In genomic region chr1:202064889-202065332, GRCh38 we compare ENCODE assay signal across 2 cellular contexts.
TF ChIP-seq lines count a peak whose summit lies in the region.
"Not testable (repeated sequence)": the region's sequence is repeated elsewhere in the genome, so short reads cannot be mapped to it uniquely, and the experiment has no call there.

No MANE protein-coding gene starts in this region.

TF ChIP-seq in HEK293, 187 proteins besides CTCF, POLR2A, EP300 and RAD21:
- TF ChIP-seq WT1 (tag by site-specific recombination; IDR thresholded peaks at IDR 0.05) = 0 out of 2 replicates have a peak, but pooled peaks have one; percentile 39
- 0 out of 2 replicates have a peak, but pooled peaks have one; percentile 23 for TF ChIP-seq ZSCAN5A (tag by site-specific recombination; IDR thresholded peaks at IDR 0.05)

TF ChIP-seq in K562, 482 proteins besides CTCF, POLR2A, EP300 and RAD21:
- peak; percentile 81 for TF ChIP-seq FOSL1 (tag; conservative IDR thresholded peaks at IDR 0.05)
- TF ChIP-seq SP1 (CRISPR knock-in tag; IDR thresholded peaks at IDR 0.05) = 0 out of 2 replicates have a peak, but pooled peaks have one; percentile 23
- TF ChIP-seq SMARCA5 (IDR thresholded peaks at IDR 0.05) = 0 out of 2 replicates have a peak, but pooled peaks have one; percentile 22
- peak; percentile 93 for TF ChIP-seq ADNP (tag; IDR thresholded peaks at IDR 0.05)
- peak; percentile 46 for TF ChIP-seq POLR3A (IDR thresholded peaks at IDR 0.05; ENCODE audit: borderline replicate concordance, extremely low read depth, insufficient read depth, insufficient read length)
- TF ChIP-seq FOS (IDR thresholded peaks at IDR 0.05; ENCODE audit: extremely low read depth, insufficient read length) = peak; percentile 0
- 0 out of 2 replicates have a peak, but pooled peaks have one; percentile 13 for TF ChIP-seq HDAC2 (IDR thresholded peaks at IDR 0.05)
- TF ChIP-seq NBN (IDR thresholded peaks at IDR 0.05; ENCODE audit: low read depth) = peak; percentile 9; the same call in 1 of the 2 replicates
- TF ChIP-seq MTA1 (IDR thresholded peaks at IDR 0.05; ENCODE audit: borderline replicate concordance) = 0 out of 2 replicates have a peak, but pooled peaks have one; percentile 6
- 0 out of 2 replicates have a peak, but pooled peaks have one; percentile 11 for TF ChIP-seq SMARCC2 (IDR thresholded peaks at IDR 0.05; ENCODE audit: low read depth)
- TF ChIP-seq ZBTB33 (CRISPR knock-in tag; IDR thresholded peaks at IDR 0.05) = peak; percentile 91
- TF ChIP-seq MEF2D (tag; conservative IDR thresholded peaks at IDR 0.05; ENCODE audit: low read depth) = 0 out of 2 replicates have a peak, but pooled peaks have one; percentile 20
- not testable (repeated sequence) for TF ChIP-seq NR2C2 (CRISPR knock-in tag; IDR thresholded peaks at IDR 0.05)
- peak; percentile 50; the same call in 1 of the 2 replicates for TF ChIP-seq NR2C2 (tag; IDR thresholded peaks at IDR 0.05)
- TF ChIP-seq CREB3L1 (IDR thresholded peaks at IDR 0.05; ENCODE audit: borderline replicate concordance, low read depth) = peak; percentile 22; the same call in 1 of the 2 replicates
- 0 out of 2 replicates have a peak, but pooled peaks have one; percentile 22 for TF ChIP-seq ZNF263 (CRISPR knock-in tag; IDR thresholded peaks at IDR 0.05; ENCODE audit: borderline replicate concordance)
